15 cellular contexts compared by ENCODE assay signal in genomic region chr16:50286681-50287080, GRCh38. TPM values are rescaled to one million over a fixed set of nuclear protein-coding genes. Genes with fewer than 3 reads are reported as not detected.
DNase-seq lines count a peak whose midpoint lies in the region; ATAC-seq and TF ChIP-seq lines count a peak whose summit lies in the region.
"Had no signal": no experiment of that assay in that cellular context is flagged by ENCODE, and none has a peak within 500 bp of the region (broad histone marks: within the 10 kb centered on the region; RNA-seq: fewer than 3 reads in every experiment).

No MANE protein-coding gene starts in this region.

- no peak overlapping the region for H2AFZ ChIP-seq in PC-3 (ENCODE audit: low read length)

- no peaks in the 10 kb centered on the region for H4K20me1 ChIP-seq in PC-3 (ENCODE audit: low read length)

- peaks cover 32% of the 10 kb centered on the region for H3K36me3 ChIP-seq in CD8-positive, alpha-beta T cell (ENCODE audit: insufficient read depth, low read length)
- H3K36me3 ChIP-seq in mucosa of descending colon (ENCODE audit: low read depth) (no peaks in the 10 kb centered on the region), PC-3 (ENCODE audit: low read depth, low read length) (no peaks in the 10 kb centered on the region)

- BruUV-seq in PC-3 (replicated peaks; lab: Mats Ljungman, UMichigan): no TSS peak

- H3K4me3 ChIP-seq in CD8-positive, alpha-beta T cell (ENCODE audit: low read depth, low read length): no peak overlapping the region
- no peak overlapping the region for H3K4me3 ChIP-seq in mucosa of descending colon
- no peak overlapping the region for H3K4me3 ChIP-seq in PC-3 (ENCODE audit: low read length)

- H3K79me2 ChIP-seq in PC-3 (ENCODE audit: low read length): no peaks in the 10 kb centered on the region

- no peaks in the 10 kb centered on the region for H3K27me3 Mint-ChIP-seq in activated T-cell treated with anti-CD3 and anti-CD28 coated beads, Interleukin-2, amount 50 U/mL, for 24 hours
- no peaks in the 10 kb centered on the region for H3K27me3 Mint-ChIP-seq in CD8-positive, alpha-beta T cell (ENCODE audit: low read depth)
- H3K27me3 Mint-ChIP-seq in activated T-helper 17 cell treated with anti-CD3 and anti-CD28 coated beads, Interleukin-2, amount 50 U/mL, for 72 hours: no peaks in the 10 kb centered on the region
- no peaks in the 10 kb centered on the region for H3K27me3 Mint-ChIP-seq in natural killer cell treated with Interleukin-12 subunit alpha and Interleukin-12 subunit beta and Interleukin-15 and Interleukin-18, amount 100 ng/mL, for 72 hours

- no peaks in the 10 kb centered on the region for H3F3A ChIP-seq in PC-3 (ENCODE audit: low read length, unreplicated experiment)

- H3K27me3 ChIP-seq in CD8-positive, alpha-beta T cell (ENCODE audit: insufficient read depth, low read length): no peaks in the 10 kb centered on the region
- H3K27me3 ChIP-seq in PC-3 (ENCODE audit: low read length): no peaks in the 10 kb centered on the region

- peaks cover 77% of the 10 kb centered on the region for H3K36me3 Mint-ChIP-seq in activated T-cell treated with anti-CD3 and anti-CD28 coated beads, Interleukin-2, amount 50 U/mL, for 24 hours (ENCODE audit: low read depth)
- peaks cover 50% of the 10 kb centered on the region for H3K36me3 Mint-ChIP-seq in CD8-positive, alpha-beta T cell
- H3K36me3 Mint-ChIP-seq in activated T-helper 17 cell treated with anti-CD3 and anti-CD28 coated beads, Interleukin-2, amount 50 U/mL, for 72 hours (ENCODE audit: low read depth): peaks cover 78% of the 10 kb centered on the region
- H3K36me3 Mint-ChIP-seq in natural killer cell treated with Interleukin-12 subunit alpha and Interleukin-12 subunit beta and Interleukin-15 and Interleukin-18, amount 100 ng/mL, for 72 hours: peaks cover 5% of the 10 kb centered on the region

- no peaks in the 10 kb centered on the region for H3K9me2 ChIP-seq in PC-3 (replicated peaks; ENCODE audit: low read length)

- intact Hi-C loops in CD8-positive, alpha-beta T cell (cut with DNase I, micrococcal nuclease): no loop called here
- intact Hi-C loops in mucosa of descending colon (cut with DNase I, micrococcal nuclease): no loop called here
- intact Hi-C loops in PC-3 (cut with micrococcal nuclease): no loop called here

- no peak for TF ChIP-seq CTCF in CD8-positive, alpha-beta T cell (IDR thresholded peaks at IDR 0.05)
- TF ChIP-seq CTCF in mucosa of descending colon (IDR thresholded peaks at IDR 0.05): no peak
- no peak for TF ChIP-seq CTCF in PC-3 (conservative IDR thresholded peaks at IDR 0.05; ENCODE audit: low read depth, low read length)

- H3K9ac ChIP-seq in PC-3 (ENCODE audit: low read length): no peak overlapping the region

- no peak for ATAC-seq in CD8-positive, alpha-beta T cell
- ATAC-seq in activated T-helper 17 cell treated with anti-CD3 and anti-CD28 coated beads, Interleukin-2, amount 50 U/mL, for 72 hours (replicated peaks): no peak
- ATAC-seq in natural killer cell treated with Interleukin-12 subunit alpha and Interleukin-12 subunit beta and Interleukin-15 and Interleukin-18, amount 100 ng/mL, for 72 hours: no peak
- ATAC-seq in mucosa of descending colon (no peak), PC-3 (no peak), HG02981 (IDR thresholded peaks at IDR 0.05; ENCODE audit: unreplicated experiment) (no peak)

- H3K27ac Mint-ChIP-seq in activated T-cell treated with anti-CD3 and anti-CD28 coated beads, Interleukin-2, amount 50 U/mL, for 24 hours: peak overlapping the region; percentile 57
- peak overlapping the region; percentile 52 for H3K27ac Mint-ChIP-seq in CD8-positive, alpha-beta T cell
- peak overlapping the region; percentile 34 for H3K27ac Mint-ChIP-seq in activated T-helper 17 cell treated with anti-CD3 and anti-CD28 coated beads, Interleukin-2, amount 50 U/mL, for 72 hours
- H3K27ac Mint-ChIP-seq in natural killer cell treated with Interleukin-12 subunit alpha and Interleukin-12 subunit beta and Interleukin-15 and Interleukin-18, amount 100 ng/mL, for 72 hours: peak overlapping the region; percentile 93 to 96

- no peaks in the 10 kb centered on the region for H3K9me3 Mint-ChIP-seq in activated T-cell treated with anti-CD3 and anti-CD28 coated beads, Interleukin-2, amount 50 U/mL, for 24 hours
- H3K9me3 Mint-ChIP-seq in CD8-positive, alpha-beta T cell: no peaks in the 10 kb centered on the region
- no peaks in the 10 kb centered on the region for H3K9me3 Mint-ChIP-seq in activated T-helper 17 cell treated with anti-CD3 and anti-CD28 coated beads, Interleukin-2, amount 50 U/mL, for 72 hours
- H3K9me3 Mint-ChIP-seq in natural killer cell treated with Interleukin-12 subunit alpha and Interleukin-12 subunit beta and Interleukin-15 and Interleukin-18, amount 100 ng/mL, for 72 hours: no peaks in the 10 kb centered on the region

- H3K4me3 Mint-ChIP-seq in activated T-cell treated with anti-CD3 and anti-CD28 coated beads, Interleukin-2, amount 50 U/mL, for 24 hours: no peak overlapping the region
- no peak overlapping the region for H3K4me3 Mint-ChIP-seq in CD8-positive, alpha-beta T cell
- no peak overlapping the region for H3K4me3 Mint-ChIP-seq in activated T-helper 17 cell treated with anti-CD3 and anti-CD28 coated beads, Interleukin-2, amount 50 U/mL, for 72 hours
- H3K4me3 Mint-ChIP-seq in natural killer cell treated with Interleukin-12 subunit alpha and Interleukin-12 subunit beta and Interleukin-15 and Interleukin-18, amount 100 ng/mL, for 72 hours: no peak overlapping the region

- peaks cover 44% of the 10 kb centered on the region for H3K4me1 ChIP-seq in CD8-positive, alpha-beta T cell (ENCODE audit: insufficient read depth, low read length)
- peaks cover 11% of the 10 kb centered on the region for H3K4me1 ChIP-seq in mucosa of descending colon (ENCODE audit: low read depth)
- H3K4me1 ChIP-seq in PC-3 (ENCODE audit: insufficient read depth, low read length): no peaks in the 10 kb centered on the region

- H3K9me3 ChIP-seq in CD8-positive, alpha-beta T cell (ENCODE audit: low read length): no peaks in the 10 kb centered on the region
- H3K9me3 ChIP-seq in mucosa of descending colon (no peaks in the 10 kb centered on the region), PC-3 (ENCODE audit: low read length) (no peaks in the 10 kb centered on the region)

- no peak overlapping the region for H3K4me2 ChIP-seq in PC-3 (ENCODE audit: low read length)

- CTCF ChIA-PET in CD8-positive, alpha-beta T cell (lab: Charles Lee): interaction anchor here (0.6 to 16.4 kb wide), 4 partner anchors 13 to 261 kb away, joined by 3 to 155 read pairs (median 30); partner anchors contain the start of gene ADCY7
- CTCF ChIA-PET in PC-3 (lab: Charles Lee): interaction anchor here (0.6 kb wide), 1 partner anchor 12 kb away, joined by 6 read pairs; no protein-coding TSS in a partner anchor

- no peak overlapping the region for H3K27ac ChIP-seq in CD8-positive, alpha-beta T cell (ENCODE audit: low read depth, low read length)
- H3K27ac ChIP-seq in PC-3 (ENCODE audit: low read length): no peak overlapping the region
- H3K27ac ChIP-seq: C4-2B had no signal

- DNase-seq in activated T-cell treated with anti-CD3 and anti-CD28 coated beads, Interleukin-2, amount 50 U/mL, for 24 hours: no peak
- DNase-seq in activated T-cell treated with anti-CD3 and anti-CD28 coated beads for 4 hours (no peak), mucosa of descending colon (no peak), PC-3 (no peak)
- DNase-seq in CD8-positive, alpha-beta T cell: no peak
- no peak for DNase-seq in natural killer cell treated with Interleukin-12 subunit alpha and Interleukin-12 subunit beta and Interleukin-15 and Interleukin-18, amount 100 ng/mL, for 72 hours (ENCODE audit: low spot score)
- DNase-seq: H7, KBM-7, NCI-H1436 treated with DMSO at 0.1 percent for 48 hours, NCI-H2081 treated with DMSO at 0.1 percent for 48 hours, NCI-H2227 treated with DMSO at 0.1 percent for 48 hours, NCI-H524 had no signal

- peaks cover 57% of the 10 kb centered on the region for H3K4me1 Mint-ChIP-seq in activated T-cell treated with anti-CD3 and anti-CD28 coated beads, Interleukin-2, amount 50 U/mL, for 24 hours (ENCODE audit: low read depth)
- H3K4me1 Mint-ChIP-seq in CD8-positive, alpha-beta T cell (ENCODE audit: low read depth): peaks cover 61% of the 10 kb centered on the region
- H3K4me1 Mint-ChIP-seq in activated T-helper 17 cell treated with anti-CD3 and anti-CD28 coated beads, Interleukin-2, amount 50 U/mL, for 72 hours: peaks cover 20% of the 10 kb centered on the region
- H3K4me1 Mint-ChIP-seq in natural killer cell treated with Interleukin-12 subunit alpha and Interleukin-12 subunit beta and Interleukin-15 and Interleukin-18, amount 100 ng/mL, for 72 hours (ENCODE audit: low read depth in 2 of 2): peaks cover 58 to 66% of the 10 kb centered on the region in 2 donors

- POLR2A ChIA-PET in CD8-positive, alpha-beta T cell (lab: Charles Lee): interaction anchor here (1.3 kb wide), 1 partner anchor 12 kb away, joined by 3 read pairs; no protein-coding TSS in a partner anchor
- POLR2A ChIA-PET in PC-3 (lab: Charles Lee; ENCODE audit: unreplicated experiment): no interaction called here

RNA-seq across cellular contexts. Expression of gene ADCY7, which starts 20.3 kb away (rescaled TPM):
- 100 to 1,000 TPM; 117 to 126 TPM for total RNA-seq in CD8-positive, alpha-beta T cell
- total RNA-seq in activated T-helper 17 cell treated with anti-CD3 and anti-CD28 coated beads, Interleukin-2, amount 50 U/mL, for 72 hours: 100 to 1,000 TPM; 156 to 173 TPM
- total RNA-seq in natural killer cell treated with Interleukin-12 subunit alpha and Interleukin-12 subunit beta and Interleukin-15 and Interleukin-18, amount 100 ng/mL, for 72 hours: 100 to 1,000 TPM; 135 to 186 TPM
- total RNA-seq in mucosa of descending colon: 10 to 100 TPM; 12.4 to 25.0 (median 22.7) TPM
- 13.1 and 14.1 TPM in 2 replicates for total RNA-seq in PC-3 (2014; rRNA removed)

Comparison
In these comparisons a context has a peak if more than half of its experiments do, and no peak if none do; other contexts are left out.
1. H3K27ac Mint-ChIP-seq: peak in every context shown above with its lines; median percentile 94 in natural killer cell treated with Interleukin-12 subunit alpha and Interleukin-12 subunit beta and Interleukin-15 and Interleukin-18, amount 100 ng/mL, for 72 hours; 57 in activated T-cell treated with anti-CD3 and anti-CD28 coated beads, Interleukin-2, amount 50 U/mL, for 24 hours; 52 in CD8-positive, alpha-beta T cell; 34 in activated T-helper 17 cell treated with anti-CD3 and anti-CD28 coated beads, Interleukin-2, amount 50 U/mL, for 72 hours.